ENCODE assay signal across 29 cellular contexts in the genomic region with DNA sequence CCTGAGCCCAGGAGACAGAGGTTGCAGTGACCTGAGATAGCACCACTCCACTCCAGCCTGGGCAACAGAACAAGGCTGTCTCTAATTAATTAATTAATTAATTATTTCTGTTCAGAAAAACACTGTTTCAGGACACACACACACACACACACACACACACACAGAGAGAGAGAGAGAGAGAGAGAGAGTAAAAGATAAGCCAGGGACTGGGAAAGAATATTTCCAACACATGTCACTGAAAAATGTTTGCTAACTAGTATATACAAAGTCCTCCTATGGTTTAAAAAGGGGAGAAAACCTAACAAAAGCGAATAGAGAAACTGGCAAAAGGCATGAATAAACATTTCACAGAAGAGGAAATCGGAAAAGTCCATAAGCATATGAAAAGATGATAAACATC. TPM values are rescaled to one million over a fixed set of nuclear protein-coding genes. Genes with fewer than 3 reads are reported as not detected.
"Had no signal": no experiment of that assay in that cellular context is flagged by ENCODE, and none has a peak within 500 bp of the region (broad histone marks: within the 10 kb centered on the region; RNA-seq: fewer than 3 reads in every experiment).

No MANE protein-coding gene starts in this region.

- H3K27ac ChIP-seq: neural progenitor cell, ovary, parathyroid adenoma, psoas muscle, right lobe of liver, sigmoid colon, suprapubic skin, testis, tibial artery, upper lobe of right lung, uterus had no signal

- H3K4me3 Mint-ChIP-seq: naive thymus-derived CD8-positive, alpha-beta T cell; natural killer cell treated with Interleukin-12 subunit alpha and Interleukin-12 subunit beta and Interleukin-15 and Interleukin-18, amount 100 ng/mL, for 72 hours; neural progenitor cell; stimulated activated effector memory CD8-positive, alpha-beta T cell treated with anti-CD3 and anti-CD28 coated beads, Interleukin-12 subunit alpha, Interleukin-12 subunit beta, amount 100 ng/mL, for 72 hours; stimulated activated naive B cell treated with anti-CD40 and anti-IgM and Interleukin-4, amounts not matched to agents 10 μg/mL and 1 μg/mL and 100 μg/mL, for 72 hours; stimulated activated naive CD8-positive, alpha-beta T cell treated with anti-CD3 and anti-CD28 coated beads, Interleukin-15, amount 100 ng/mL, for 72 hours; type B pancreatic cell had no signal

- H3K4me1 Mint-ChIP-seq: naive thymus-derived CD8-positive, alpha-beta T cell; stimulated activated effector memory CD8-positive, alpha-beta T cell treated with anti-CD3 and anti-CD28 coated beads, Interleukin-12 subunit alpha, Interleukin-12 subunit beta, amount 100 ng/mL, for 72 hours; stimulated activated naive B cell treated with anti-CD40 and anti-IgM and Interleukin-4, amounts not matched to agents 10 μg/mL and 1 μg/mL and 100 μg/mL, for 72 hours; stimulated activated naive CD8-positive, alpha-beta T cell treated with anti-CD3 and anti-CD28 coated beads, Interleukin-15, amount 100 ng/mL, for 72 hours had no signal

- H3K27me3 Mint-ChIP-seq: natural killer cell treated with Interleukin-12 subunit alpha and Interleukin-12 subunit beta and Interleukin-15 and Interleukin-18, amount 100 ng/mL, for 72 hours; progenitor cell of endocrine pancreas; stimulated activated naive B cell treated with anti-CD40 and anti-IgM and Interleukin-4, amounts not matched to agents 10 μg/mL and 1 μg/mL and 100 μg/mL, for 72 hours; stimulated activated naive CD8-positive, alpha-beta T cell treated with anti-CD3 and anti-CD28 coated beads, Interleukin-15, amount 100 ng/mL, for 72 hours; type B pancreatic cell had no signal

- H3K4me1 ChIP-seq: neural progenitor cell, parathyroid adenoma, psoas muscle, right lobe of liver, sigmoid colon, suprapubic skin, testis, tibial artery, upper lobe of right lung, uterus had no signal

- DNase-seq: naive thymus-derived CD8-positive, alpha-beta T cell; occipital lobe; ovary; posterior cingulate gyrus; psoas muscle; right cardiac atrium; right lobe of liver; sigmoid colon; small intestine; stimulated activated CD4-positive, alpha-beta T cell treated with anti-CD3 and anti-CD28 coated beads, Interleukin-15, amount 100 ng/mL, for 24 hours; stimulated activated CD4-positive, alpha-beta T cell treated with anti-CD3 and anti-CD28 coated beads, Interleukin-2, amount 100 ng/mL, for 24 hours; stimulated activated CD4-positive, alpha-beta T cell treated with anti-CD3 and anti-CD28 coated beads, Interleukin-2, amount 100 ng/mL, for 48 hours; stimulated activated CD4-positive, alpha-beta T cell treated with anti-CD3 and anti-CD28 coated beads, Interleukin-4, amount 100 ng/mL, for 24 hours; stimulated activated naive B cell treated with anti-CD40 and anti-IgM and Interleukin-4, amounts not matched to agents 10 μg/mL and 1 μg/mL and 100 μg/mL, for 72 hours; stimulated activated naive CD8-positive, alpha-beta T cell treated with anti-CD3 and anti-CD28 coated beads, Interleukin-15, amount 100 ng/mL, for 72 hours; stimulated activated naive CD8-positive, alpha-beta T cell treated with anti-CD3 and anti-CD28 coated beads, Interleukin-15, Interleukin-2, amounts not matched to agents 100 U/mL and 50 U/mL, for 24 hours; substantia nigra; testis; tibial artery; transverse colon; upper lobe of right lung; uterus had no signal

- H3K36me3 Mint-ChIP-seq: naive thymus-derived CD8-positive, alpha-beta T cell; natural killer cell treated with Interleukin-12 subunit alpha and Interleukin-12 subunit beta and Interleukin-15 and Interleukin-18, amount 100 ng/mL, for 72 hours; neural progenitor cell; stimulated activated effector memory CD8-positive, alpha-beta T cell treated with anti-CD3 and anti-CD28 coated beads, Interleukin-12 subunit alpha, Interleukin-12 subunit beta, amount 100 ng/mL, for 72 hours; stimulated activated naive B cell treated with anti-CD40 and anti-IgM and Interleukin-4, amounts not matched to agents 10 μg/mL and 1 μg/mL and 100 μg/mL, for 72 hours; type B pancreatic cell had no signal

- H3K27ac Mint-ChIP-seq: naive thymus-derived CD8-positive, alpha-beta T cell; natural killer cell treated with Interleukin-12 subunit alpha and Interleukin-12 subunit beta and Interleukin-15 and Interleukin-18, amount 100 ng/mL, for 72 hours; neural progenitor cell; progenitor cell of endocrine pancreas; stimulated activated effector memory CD8-positive, alpha-beta T cell treated with anti-CD3 and anti-CD28 coated beads, Interleukin-12 subunit alpha, Interleukin-12 subunit beta, amount 100 ng/mL, for 72 hours; stimulated activated naive B cell treated with anti-CD40 and anti-IgM and Interleukin-4, amounts not matched to agents 10 μg/mL and 1 μg/mL and 100 μg/mL, for 72 hours; stimulated activated naive CD8-positive, alpha-beta T cell treated with anti-CD3 and anti-CD28 coated beads, Interleukin-15, amount 100 ng/mL, for 72 hours; type B pancreatic cell had no signal

- H3K9me3 Mint-ChIP-seq: neural progenitor cell; stimulated activated naive B cell treated with anti-CD40 and anti-IgM and Interleukin-4, amounts not matched to agents 10 μg/mL and 1 μg/mL and 100 μg/mL, for 72 hours; stimulated activated naive CD8-positive, alpha-beta T cell treated with anti-CD3 and anti-CD28 coated beads, Interleukin-15, amount 100 ng/mL, for 72 hours; type B pancreatic cell had no signal

- ATAC-seq: naive thymus-derived CD8-positive, alpha-beta T cell; natural killer cell treated with Interleukin-12 subunit alpha and Interleukin-12 subunit beta and Interleukin-15 and Interleukin-18, amount 100 ng/mL, for 72 hours; psoas muscle; right cardiac atrium; right lobe of liver; stimulated activated effector memory CD8-positive, alpha-beta T cell treated with anti-CD3 and anti-CD28 coated beads, Interleukin-12 subunit alpha, Interleukin-12 subunit beta, amount 100 ng/mL, for 72 hours; stimulated activated naive B cell treated with anti-CD40 and anti-IgM and Interleukin-4, amounts not matched to agents 10 μg/mL and 1 μg/mL and 100 μg/mL, for 72 hours; stimulated activated naive CD8-positive, alpha-beta T cell treated with anti-CD3 and anti-CD28 coated beads, Interleukin-15, amount 100 ng/mL, for 72 hours; stimulated activated naive CD8-positive, alpha-beta T cell treated with anti-CD3 and anti-CD28 coated beads, Interleukin-15, Interleukin-2, amounts not matched to agents 100 U/mL and 50 U/mL, for 24 hours; upper lobe of right lung had no signal

- H3K4me3 ChIP-seq: neural progenitor cell, ovary, psoas muscle, right lobe of liver, sigmoid colon, suprapubic skin, testis, tibial artery, transverse colon, upper lobe of right lung, uterus had no signal

- H3K36me3 ChIP-seq: neural progenitor cell, ovary, right lobe of liver, sigmoid colon, suprapubic skin, tibial artery, transverse colon, upper lobe of right lung, uterus had no signal

- H3K9me3 ChIP-seq: ovary, psoas muscle, right lobe of liver, sigmoid colon, suprapubic skin, testis, tibial artery, transverse colon, upper lobe of right lung, uterus had no signal

RNA-seq across cellular contexts. Expression of a gene that starts 18.1 kb away (rescaled TPM):
- total RNA-seq: naive thymus-derived CD8-positive, alpha-beta T cell; natural killer cell treated with Interleukin-12 subunit alpha and Interleukin-12 subunit beta and Interleukin-15 and Interleukin-18, amount 100 ng/mL, for 72 hours had no signal
